In the genomic region with DNA sequence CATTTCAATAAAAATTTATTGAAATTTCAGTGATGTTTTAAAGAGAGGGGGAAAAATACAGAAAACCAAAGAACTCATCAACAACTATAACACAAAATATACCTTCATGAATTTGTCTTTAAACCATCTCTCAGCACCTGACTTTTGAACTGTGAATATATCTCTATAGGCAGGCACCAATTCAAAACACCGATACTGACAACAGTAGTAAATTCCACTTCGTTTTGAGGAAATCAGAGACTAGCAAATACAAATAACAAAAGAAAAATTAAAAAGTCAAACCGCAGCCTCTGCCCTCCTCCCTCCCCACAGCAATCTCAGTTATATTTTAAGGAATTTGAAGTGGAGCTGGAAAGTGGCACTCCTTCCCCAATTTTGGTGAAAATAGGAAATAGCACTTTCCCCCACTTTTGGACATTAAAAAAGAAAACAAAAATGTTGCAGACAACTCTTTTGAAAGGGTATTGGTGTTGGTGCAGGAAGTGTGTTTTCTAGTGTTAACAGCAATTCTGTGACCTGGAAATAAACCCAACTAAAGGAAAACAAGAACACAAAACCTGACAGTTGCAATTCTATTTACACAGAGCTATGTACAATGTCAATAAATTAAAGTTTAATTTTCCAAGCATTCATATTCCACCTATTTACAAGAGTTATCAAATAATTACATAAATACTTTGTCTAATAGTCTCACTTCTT, we compare ENCODE assay signal across 2 cellular contexts.
TF ChIP-seq lines count a peak whose summit lies in the region.

No MANE protein-coding gene starts in this region.

TF ChIP-seq in IMR-90, 13 proteins besides CTCF, POLR2A, EP300 and RAD21:
- TF ChIP-seq, protein P1, sequence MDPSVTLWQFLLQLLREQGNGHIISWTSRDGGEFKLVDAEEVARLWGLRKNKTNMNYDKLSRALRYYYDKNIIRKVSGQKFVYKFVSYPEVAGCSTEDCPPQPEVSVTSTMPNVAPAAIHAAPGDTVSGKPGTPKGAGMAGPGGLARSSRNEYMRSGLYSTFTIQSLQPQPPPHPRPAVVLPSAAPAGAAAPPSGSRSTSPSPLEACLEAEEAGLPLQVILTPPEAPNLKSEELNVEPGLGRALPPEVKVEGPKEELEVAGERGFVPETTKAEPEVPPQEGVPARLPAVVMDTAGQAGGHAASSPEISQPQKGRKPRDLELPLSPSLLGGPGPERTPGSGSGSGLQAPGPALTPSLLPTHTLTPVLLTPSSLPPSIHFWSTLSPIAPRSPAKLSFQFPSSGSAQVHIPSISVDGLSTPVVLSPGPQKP (IDR thresholded peaks at IDR 0.05; ENCODE audit: borderline replicate concordance, low read depth, low read length) = no peak
- no peak for TF ChIP-seq RCOR1 (IDR thresholded peaks at IDR 0.05; ENCODE audit: insufficient replicate concordance, low read length)
- TF ChIP-seq, protein P2, sequence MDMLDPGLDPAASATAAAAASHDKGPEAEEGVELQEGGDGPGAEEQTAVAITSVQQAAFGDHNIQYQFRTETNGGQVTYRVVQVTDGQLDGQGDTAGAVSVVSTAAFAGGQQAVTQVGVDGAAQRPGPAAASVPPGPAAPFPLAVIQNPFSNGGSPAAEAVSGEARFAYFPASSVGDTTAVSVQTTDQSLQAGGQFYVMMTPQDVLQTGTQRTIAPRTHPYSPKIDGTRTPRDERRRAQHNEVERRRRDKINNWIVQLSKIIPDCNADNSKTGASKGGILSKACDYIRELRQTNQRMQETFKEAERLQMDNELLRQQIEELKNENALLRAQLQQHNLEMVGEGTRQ (IDR thresholded peaks at IDR 0.05; ENCODE audit: low read depth, low read length) = no peak
- no peak for TF ChIP-seq MXI1 (IDR thresholded peaks at IDR 0.05; ENCODE audit: borderline replicate concordance, low read depth, low read length)
- no peak for TF ChIP-seq CHD1 (IDR thresholded peaks at IDR 0.05; ENCODE audit: low read depth, low read length)
- no peak for TF ChIP-seq BHLHE40 (IDR thresholded peaks at IDR 0.05; ENCODE audit: low read depth, low read length)

TF ChIP-seq in endothelial cell of umbilical vein, 7 proteins besides CTCF, POLR2A, EP300 and RAD21:
- peak; percentile 32 for TF ChIP-seq EZH2 (IDR thresholded peaks at IDR 0.05; ENCODE audit: borderline replicate concordance, low read depth, low read length, severe bottlenecking)
- TF ChIP-seq POLR2AphosphoS5 (IDR thresholded peaks at IDR 0.05; ENCODE audit: insufficient read depth, low read depth, low read length) = no peak
- TF ChIP-seq JUN (IDR thresholded peaks at IDR 0.05; ENCODE audit: borderline replicate concordance, insufficient read depth, insufficient read length, low read depth) = no peak
- TF ChIP-seq, protein P3, sequence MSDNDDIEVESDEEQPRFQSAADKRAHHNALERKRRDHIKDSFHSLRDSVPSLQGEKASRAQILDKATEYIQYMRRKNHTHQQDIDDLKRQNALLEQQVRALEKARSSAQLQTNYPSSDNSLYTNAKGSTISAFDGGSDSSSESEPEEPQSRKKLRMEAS (IDR thresholded peaks at IDR 0.05; ENCODE audit: insufficient read depth, insufficient read length) = no peak
- no peak for TF ChIP-seq GATA2 (IDR thresholded peaks at IDR 0.05; ENCODE audit: insufficient read depth, insufficient read length, low read depth, low read length)
